Comparison of ENCODE assay signal across 1 cellular context in genomic region chr2:101305492-101306123, GRCh38.
TF ChIP-seq lines count a peak whose summit lies in the region.

No MANE protein-coding gene starts in this region.

TF ChIP-seq in neural cell, 6 proteins besides CTCF, POLR2A, EP300 and RAD21 (continued from another document):
- TF ChIP-seq EZH2 (IDR thresholded peaks at IDR 0.05; ENCODE audit: borderline replicate concordance, insufficient read depth, low read length, poor library complexity, severe bottlenecking) (no peak), POLR2AphosphoS5 (IDR thresholded peaks at IDR 0.05) (no peak)
